16 cellular contexts compared by ENCODE assay signal in genomic region chr7:30912986-30913671, GRCh38. TPM values are rescaled to one million over a fixed set of nuclear protein-coding genes. Genes with fewer than 3 reads are reported as not detected.
A peak's percentile ranks its signal among the peaks of the same experiment; 100 is the strongest.
DNase-seq lines count a peak whose midpoint lies in the region; ATAC-seq and TF ChIP-seq lines count a peak whose summit lies in the region.
"Had no signal": no experiment of that assay in that cellular context is flagged by ENCODE, and none has a peak within 500 bp of the region (broad histone marks: within the 10 kb centered on the region; RNA-seq: fewer than 3 reads in every experiment).

No MANE protein-coding gene starts in this region.

- H3K36me3 Mint-ChIP-seq in activated CD8-positive, alpha-beta T cell treated with anti-CD3 and anti-CD28 coated beads, Interleukin-2, amount 10 ng/mL, durations not matched to agents 7 days and 5 days (ENCODE audit: low read depth) = no peaks in the 10 kb centered on the region

- TF ChIP-seq CTCF in AG10803 (conservative IDR thresholded peaks at IDR 0.05; ENCODE audit: low read length) (no peak), WERI-Rb-1 (IDR thresholded peaks at IDR 0.05; ENCODE audit: low read depth, low read length) (no peak), MM.1S (IDR thresholded peaks at IDR 0.05; ENCODE audit: low read length) (no peak)

- H3K4me2 ChIP-seq in MM.1S (ENCODE audit: low read depth, low read length) = no peak overlapping the region

- no peaks in the 10 kb centered on the region for H3F3A ChIP-seq in MM.1S (ENCODE audit: insufficient read depth, low read length)

- H3K9ac ChIP-seq in rectal smooth muscle tissue (ENCODE audit: low read length) (peak overlapping the region; percentile 13), MM.1S (ENCODE audit: low read length) (no peak overlapping the region)

- POLR2A ChIA-PET in activated CD8-positive, alpha-beta T cell treated with anti-CD3 and anti-CD28 coated beads, Interleukin-2, amount 10 ng/mL, durations not matched to agents 7 days and 5 days (lab: Charles Lee) = no interaction called here

- intact Hi-C loops in right cardiac atrium (cut with DNase I) = no loop called here

- no peaks in the 10 kb centered on the region for H3K79me2 ChIP-seq in MM.1S (ENCODE audit: low read length)

- H3K36me3 ChIP-seq in WERI-Rb-1 = no peaks in the 10 kb centered on the region
- H3K36me3 ChIP-seq in rectal smooth muscle tissue (ENCODE audit: control insufficient read depth, insufficient read depth, low read length) = no peaks in the 10 kb centered on the region
- H3K36me3 ChIP-seq in MM.1S (replicated peaks; ENCODE audit: insufficient read depth, low read length) = no peaks in the 10 kb centered on the region
- H3K36me3 ChIP-seq: prostate gland had no signal

- DNase-seq in AG10803 (ENCODE audit: low read depth) (peak; percentile 36), WERI-Rb-1 (no peak), right cardiac atrium (peak in 2 of 3 donors; percentile 49 to 52), NAMALWA (ENCODE audit: low spot score) (no peak), MM.1S (no peak)
- no peak for DNase-seq in activated CD8-positive, alpha-beta T cell treated with anti-CD3 and anti-CD28 coated beads, Interleukin-2, amount 10 ng/mL, durations not matched to agents 7 days and 5 days
- no peak for DNase-seq in activated CD4-positive, CD25-positive, alpha-beta regulatory T cell treated with anti-CD3 and anti-CD28 coated beads, Interleukin-2, amount 50 U/mL, for 72 hours
- DNase-seq: ACHN; activated CD4-positive, alpha-beta T cell treated with anti-CD3 and anti-CD28 coated beads for 48 hours; islet precursor cell; NCI-H1436 had no signal

- peak overlapping the region; percentile 39 for H3K4me3 ChIP-seq in AG10803 (ENCODE audit: low read length)
- no peak overlapping the region for H3K4me3 ChIP-seq in WERI-Rb-1 (ENCODE audit: low read depth, low read length)
- peak overlapping the region; percentile 29 for H3K4me3 ChIP-seq in right cardiac atrium (ENCODE audit: low read length)
- peak overlapping the region; percentile 64 for H3K4me3 ChIP-seq in rectal smooth muscle tissue (ENCODE audit: low read length)
- no peak overlapping the region for H3K4me3 ChIP-seq in MM.1S (ENCODE audit: low read length)

- no peaks in the 10 kb centered on the region for H3K9me3 Mint-ChIP-seq in activated CD8-positive, alpha-beta T cell treated with anti-CD3 and anti-CD28 coated beads, Interleukin-2, amount 10 ng/mL, durations not matched to agents 7 days and 5 days (ENCODE audit: insufficient read depth)
- H3K9me3 Mint-ChIP-seq: activated T-helper 17 cell treated with anti-CD3 and anti-CD28 coated beads, Interleukin-2, amount 50 U/mL, for 72 hours had no signal

- no peak overlapping the region for H2AFZ ChIP-seq in MM.1S (ENCODE audit: low read length)

- H3K9me3 ChIP-seq in WERI-Rb-1 (ENCODE audit: severe bottlenecking) = no peaks in the 10 kb centered on the region
- H3K9me3 ChIP-seq in right cardiac atrium (ENCODE audit: control insufficient read depth, low read length) = no peaks in the 10 kb centered on the region
- no peaks in the 10 kb centered on the region for H3K9me3 ChIP-seq in MM.1S (replicated peaks; ENCODE audit: insufficient read depth, low read length)
- H3K9me3 ChIP-seq: prostate gland had no signal

- no peak for ATAC-seq in right cardiac atrium
- ATAC-seq in activated CD8-positive, alpha-beta T cell treated with anti-CD3 and anti-CD28 coated beads, Interleukin-2, amount 10 ng/mL, durations not matched to agents 7 days and 5 days = no peak
- ATAC-seq: activated T-helper 17 cell treated with anti-CD3 and anti-CD28 coated beads, Interleukin-2, amount 50 U/mL, for 72 hours; HCT116 had no signal

- H3K4me1 ChIP-seq in right cardiac atrium (ENCODE audit: control insufficient read depth, insufficient read depth, low read length) (peaks cover 22% of the 10 kb centered on the region), rectal smooth muscle tissue (ENCODE audit: control insufficient read depth, insufficient read depth, low read length) (peaks cover 33% of the 10 kb centered on the region), MM.1S (ENCODE audit: low read length) (no peaks in the 10 kb centered on the region)
- H3K4me1 ChIP-seq: prostate gland had no signal

- H3K4me1 Mint-ChIP-seq in activated CD8-positive, alpha-beta T cell treated with anti-CD3 and anti-CD28 coated beads, Interleukin-2, amount 10 ng/mL, durations not matched to agents 7 days and 5 days (ENCODE audit: low read depth) = no peaks in the 10 kb centered on the region
- H3K4me1 Mint-ChIP-seq: activated T-helper 17 cell treated with anti-CD3 and anti-CD28 coated beads, Interleukin-2, amount 50 U/mL, for 72 hours had no signal

- H3K27ac ChIP-seq in WERI-Rb-1 (peak overlapping the region; percentile 53), right cardiac atrium (ENCODE audit: low read length) (peak overlapping the region; percentile 86), rectal smooth muscle tissue (ENCODE audit: low read depth, low read length) (peak overlapping the region; percentile 81), MM.1S (ENCODE audit: low read length) (no peak overlapping the region)
- H3K27ac ChIP-seq: prostate gland had no signal

- CTCF ChIA-PET in activated CD8-positive, alpha-beta T cell treated with anti-CD3 and anti-CD28 coated beads, Interleukin-2, amount 10 ng/mL, durations not matched to agents 7 days and 5 days (lab: Charles Lee) = interaction anchor here (1.4 kb wide), 1 partner anchor 25 kb away, joined by 4 read pairs; no protein-coding TSS in a partner anchor

- no peaks in the 10 kb centered on the region for H3K9me2 ChIP-seq in MM.1S (replicated peaks; ENCODE audit: insufficient read depth, low read length)

- H3K27me3 Mint-ChIP-seq in activated CD8-positive, alpha-beta T cell treated with anti-CD3 and anti-CD28 coated beads, Interleukin-2, amount 10 ng/mL, durations not matched to agents 7 days and 5 days (ENCODE audit: low read depth) = no peaks in the 10 kb centered on the region
- H3K27me3 Mint-ChIP-seq: activated T-helper 17 cell treated with anti-CD3 and anti-CD28 coated beads, Interleukin-2, amount 50 U/mL, for 72 hours had no signal

- 46% methylated on average over 11 of the region's 11 CpGs for WGBS in right cardiac atrium

- H3K27me3 ChIP-seq in WERI-Rb-1 (ENCODE audit: insufficient read depth, low read depth, severe bottlenecking) = no peaks in the 10 kb centered on the region
- no peaks in the 10 kb centered on the region for H3K27me3 ChIP-seq in right cardiac atrium (ENCODE audit: control insufficient read depth, insufficient read depth)
- H3K27me3 ChIP-seq in rectal smooth muscle tissue (ENCODE audit: control insufficient read depth, insufficient read depth, low read length) = no peaks in the 10 kb centered on the region
- no peaks in the 10 kb centered on the region for H3K27me3 ChIP-seq in MM.1S (replicated peaks; ENCODE audit: insufficient read depth, low read length)

- no peak overlapping the region for H3K4me3 Mint-ChIP-seq in activated CD8-positive, alpha-beta T cell treated with anti-CD3 and anti-CD28 coated beads, Interleukin-2, amount 10 ng/mL, durations not matched to agents 7 days and 5 days
- H3K4me3 Mint-ChIP-seq: activated T-helper 17 cell treated with anti-CD3 and anti-CD28 coated beads, Interleukin-2, amount 50 U/mL, for 72 hours had no signal

- H3K27ac Mint-ChIP-seq in activated CD8-positive, alpha-beta T cell treated with anti-CD3 and anti-CD28 coated beads, Interleukin-2, amount 10 ng/mL, durations not matched to agents 7 days and 5 days = no peak overlapping the region
- H3K27ac Mint-ChIP-seq: activated T-helper 17 cell treated with anti-CD3 and anti-CD28 coated beads, Interleukin-2, amount 50 U/mL, for 72 hours had no signal

- H4K20me1 ChIP-seq in MM.1S (ENCODE audit: insufficient read depth, low read length) = no peaks in the 10 kb centered on the region

RNA-seq across cellular contexts. Expression of gene AQP1, which starts 1.5 kb away (rescaled TPM):
- 100 to 1,000 TPM; 187 to 254 (median 222) TPM for total RNA-seq in right cardiac atrium
- 216 TPM for polyA plus RNA-seq in right cardiac atrium
- under 1 TPM in 1 of 2 experiments, not detected in 1; 0.23 TPM for total RNA-seq in activated CD8-positive, alpha-beta T cell treated with anti-CD3 and anti-CD28 coated beads, Interleukin-2, amount 10 ng/mL, durations not matched to agents 7 days and 5 days

RNA-seq across cellular contexts. Expression of gene GHRHR, which starts 50.6 kb away (rescaled TPM):
- not detected for total RNA-seq in right cardiac atrium
- polyA plus RNA-seq in right cardiac atrium = not detected
- not detected for total RNA-seq in activated CD8-positive, alpha-beta T cell treated with anti-CD3 and anti-CD28 coated beads, Interleukin-2, amount 10 ng/mL, durations not matched to agents 7 days and 5 days
- total RNA-seq: activated T-helper 17 cell treated with anti-CD3 and anti-CD28 coated beads, Interleukin-2, amount 50 U/mL, for 72 hours; SK-MEL-5 had no signal

Comparison
In these comparisons a context has a peak if more than half of its experiments do, and no peak if none do; other contexts are left out.
1. DNase-seq: peak in AG10803 (single experiment) and right cardiac atrium (2 of 3); none in WERI-Rb-1 (single experiment), NAMALWA (single experiment), activated CD8-positive, alpha-beta T cell treated with anti-CD3 and anti-CD28 coated beads, Interleukin-2, amount 10 ng/mL, durations not matched to agents 7 days and 5 days (single experiment), MM.1S (single experiment) and activated CD4-positive, CD25-positive, alpha-beta regulatory T cell treated with anti-CD3 and anti-CD28 coated beads, Interleukin-2, amount 50 U/mL, for 72 hours (single experiment).
2. H3K4me3 ChIP-seq: peak in AG10803 (single experiment), right cardiac atrium (single experiment) and rectal smooth muscle tissue (single experiment); none in WERI-Rb-1 (single experiment) and MM.1S (single experiment).
3. RNA of gene AQP1, which starts 1.5 kb away (total RNA-seq): 187 to 254 TPM in right cardiac atrium; 0.23 TPM in activated CD8-positive, alpha-beta T cell treated with anti-CD3 and anti-CD28 coated beads, Interleukin-2, amount 10 ng/mL, durations not matched to agents 7 days and 5 days; every median in the first group is over 100 times any median in the second.